12 cellular contexts compared by ENCODE assay signal in genomic region chr17:18412001-18412538, GRCh38. TPM values are rescaled to one million over a fixed set of nuclear protein-coding genes. Genes with fewer than 3 reads are reported as not detected.
DNase-seq lines count a peak whose midpoint lies in the region; ATAC-seq and TF ChIP-seq lines count a peak whose summit lies in the region.
"Not testable (repeated sequence)": the region's sequence is repeated elsewhere in the genome, so short reads cannot be mapped to it uniquely, and the experiment has no call there.
"Had no signal": no experiment of that assay in that cellular context is flagged by ENCODE, and none has a peak within 500 bp of the region (broad histone marks: within the 10 kb centered on the region; RNA-seq: fewer than 3 reads in every experiment).

No MANE protein-coding gene starts in this region.

- not testable (repeated sequence) for H4K91ac ChIP-seq in IMR-90 (ENCODE audit: insufficient read depth, low read depth, low read length)

- H3K4me3 Mint-ChIP-seq in activated CD8-positive, alpha-beta T cell treated with anti-CD3 and anti-CD28 coated beads for 36 hours, result peak overlapping the region; percentile 37

- H3K23ac ChIP-seq in IMR-90 (ENCODE audit: low read depth, low read length), result not testable (repeated sequence)

- peak overlapping the region in 1 of 2 experiments; percentile 94; a peak in 1 of 4 replicates for H4K8ac ChIP-seq in IMR-90 (ENCODE audit: low read depth in 2 of 2, low read length in 2 of 2)

- not testable (repeated sequence) for H3K27me3 Mint-ChIP-seq in activated CD8-positive, alpha-beta T cell treated with anti-CD3 and anti-CD28 coated beads for 36 hours

- in situ Hi-C loops in IMR-90 (cut with MboI; ENCODE audit: low sequenced_read_pairs), result not testable (repeated sequence)

- H3K79me1 ChIP-seq in IMR-90 (ENCODE audit: low read depth in 1 of 2, low read length in 2 of 2), result not testable (repeated sequence)

- H3K4ac ChIP-seq in IMR-90 (ENCODE audit: low read depth, low read length), result not testable (repeated sequence)

- H3K27ac Mint-ChIP-seq in activated CD8-positive, alpha-beta T cell treated with anti-CD3 and anti-CD28 coated beads for 36 hours, result not testable (repeated sequence)

- not testable (repeated sequence) for H3K9me1 ChIP-seq in IMR-90 (ENCODE audit: insufficient read depth, low read length)

- H3K4me1 ChIP-seq in IMR-90 (ENCODE audit: control insufficient read depth, insufficient read depth, low read length); mesodermal cell (ENCODE audit: control insufficient read depth, insufficient read depth, low read length, poor library complexity, severe bottlenecking); smooth muscle cell (ENCODE audit: low read depth): not testable (repeated sequence)

- H3K4me1 Mint-ChIP-seq in activated CD8-positive, alpha-beta T cell treated with anti-CD3 and anti-CD28 coated beads for 36 hours (ENCODE audit: low read depth), result peaks cover 18% of the 10 kb centered on the region

- H3F3A ChIP-seq in smooth muscle cell (ENCODE audit: low read depth), result not testable (repeated sequence)

- BruUV-seq in IMR-90 (replicated peaks; lab: Mats Ljungman, UMichigan), result not testable (repeated sequence)

- not testable (repeated sequence) for TF ChIP-seq RAD21 in IMR-90 (IDR thresholded peaks at IDR 0.05; ENCODE audit: low read length)

- not testable (repeated sequence) for H3K56ac ChIP-seq in IMR-90 (ENCODE audit: extremely low read depth, insufficient read depth, low read length)

- not testable (repeated sequence) for H3K27me3 ChIP-seq in IMR-90 (ENCODE audit: control insufficient read depth, insufficient read depth, low read length); smooth muscle cell (ENCODE audit: low read depth)

- H3K36me3 Mint-ChIP-seq in activated CD8-positive, alpha-beta T cell treated with anti-CD3 and anti-CD28 coated beads for 36 hours (ENCODE audit: low read depth), result not testable (repeated sequence)

- H3K9me3 Mint-ChIP-seq in activated CD8-positive, alpha-beta T cell treated with anti-CD3 and anti-CD28 coated beads for 36 hours, result not testable (repeated sequence)

- ATAC-seq in GM19351 (IDR thresholded peaks at IDR 0.05; ENCODE audit: unreplicated experiment) (peak; percentile 81), HG02763 (IDR thresholded peaks at IDR 0.05; ENCODE audit: unreplicated experiment) (peak; percentile 64), IMR-90 (ENCODE audit: low read depth) (peak; percentile 90)
- peak; percentile 97 for ATAC-seq in activated CD8-positive, alpha-beta T cell treated with anti-CD3 and anti-CD28 coated beads for 36 hours

- H2AK9ac ChIP-seq in IMR-90 (replicated peaks; ENCODE audit: low read depth, low read length, poor library complexity), result not testable (repeated sequence)

- H2BK20ac ChIP-seq in IMR-90 (ENCODE audit: low read depth, low read length), result not testable (repeated sequence)

- TF ChIP-seq CTCF in C4-2B (conservative IDR thresholded peaks at IDR 0.05); IMR-90 (conservative IDR thresholded peaks at IDR 0.05; ENCODE audit: low read depth, low read length); activated CD8-positive, alpha-beta T cell treated with anti-CD3 and anti-CD28 coated beads for 36 hours (IDR thresholded peaks at IDR 0.05); smooth muscle cell (IDR thresholded peaks at IDR 0.05; ENCODE audit: borderline replicate concordance, insufficient read depth, poor library complexity, severe bottlenecking): not testable (repeated sequence)

- not testable (repeated sequence) for H2BK15ac ChIP-seq in IMR-90 (ENCODE audit: low read depth, low read length)

- not testable (repeated sequence) for H3K4me2 ChIP-seq in IMR-90 (ENCODE audit: low read depth, low read length); smooth muscle cell

- CTCF ChIA-PET in IMR-90 (lab: Yijun Ruan, JAX); activated CD8-positive, alpha-beta T cell treated with anti-CD3 and anti-CD28 coated beads for 36 hours (lab: Charles Lee): not testable (repeated sequence)

- peak overlapping the region; percentile 80; the same call in 1 of the 2 replicates for H3K27ac ChIP-seq in C4-2B
- H3K27ac ChIP-seq in IMR-90 (ENCODE audit: insufficient read depth, low read length); mesodermal cell (ENCODE audit: low read depth, low read length, severe bottlenecking): not testable (repeated sequence)
- H3K27ac ChIP-seq in epithelial cell of prostate, result peak overlapping the region; percentile 64
- H3K27ac ChIP-seq in smooth muscle cell (ENCODE audit: low read depth), result peak overlapping the region; percentile 56

- not testable (repeated sequence) for H3K79me2 ChIP-seq in smooth muscle cell (ENCODE audit: low read depth)

- H3K9ac ChIP-seq in IMR-90 (ENCODE audit: low read depth, low read length); smooth muscle cell (ENCODE audit: low read depth): not testable (repeated sequence)

- intact Hi-C loops in IMR-90 (cut with micrococcal nuclease); activated CD8-positive, alpha-beta T cell treated with anti-CD3 and anti-CD28 coated beads for 36 hours (cut with micrococcal nuclease): not testable (repeated sequence)

- not testable (repeated sequence) for H3K36me3 ChIP-seq in IMR-90 (ENCODE audit: control insufficient read depth, insufficient read depth, low read length); mesodermal cell (ENCODE audit: control insufficient read depth, insufficient read depth, low read length); smooth muscle cell (ENCODE audit: low read depth)

- H2AK5ac ChIP-seq in IMR-90 (ENCODE audit: low read depth, low read length), result not testable (repeated sequence)

- POLR2A ChIA-PET in IMR-90 (lab: Charles Lee; ENCODE audit: unreplicated experiment); activated CD8-positive, alpha-beta T cell treated with anti-CD3 and anti-CD28 coated beads for 36 hours (lab: Charles Lee): not testable (repeated sequence)

- not testable (repeated sequence) for H2AFZ ChIP-seq in IMR-90 (replicated peaks; ENCODE audit: low read length, poor library complexity); smooth muscle cell (ENCODE audit: low read depth)

- dilution Hi-C loops in IMR-90 (cut with HindIII; ENCODE audit: low sequenced_read_pairs, unreplicated experiment), result not testable (repeated sequence)

- not testable (repeated sequence) for H3K14ac ChIP-seq in IMR-90 (replicated peaks; ENCODE audit: low read depth, low read length)

- not testable (repeated sequence) for H4K5ac ChIP-seq in IMR-90 (ENCODE audit: low read depth, low read length)

- not testable (repeated sequence) for H3K18ac ChIP-seq in IMR-90 (ENCODE audit: low read depth, low read length)

- H4K20me1 ChIP-seq in IMR-90 (ENCODE audit: insufficient read depth, low read length); smooth muscle cell (ENCODE audit: low read depth): not testable (repeated sequence)

- not testable (repeated sequence) for TF ChIP-seq POLR2A in IMR-90 (IDR thresholded peaks at IDR 0.05; ENCODE audit: low read depth, low read length)

- whole genome bisulfite sequencing in IMR-90 (ENCODE audit: extremely low coverage in 2 of 2, insufficient read length in 1 of 2), 2 experiments, result no CpG with 5 or more reads among the region's 32 CpGs
- WGBS in mesodermal cell (ENCODE audit: insufficient coverage in 2 of 2), 2 experiments, result no CpG with 5 or more reads among the region's 32 CpGs
- WGBS in smooth muscle cell (ENCODE audit: low lambda C conversion rate), result no CpG with 5 or more reads among the region's 32 CpGs

- DNase-seq in IMR-90; epithelial cell of prostate (ENCODE audit: low read depth, low spot score); smooth muscle cell (lab: John Stamatoyannopoulos, UW; ENCODE audit: unreplicated experiment): not testable (repeated sequence)
- peak; percentile 64 for DNase-seq in activated CD8-positive, alpha-beta T cell treated with anti-CD3 and anti-CD28 coated beads for 36 hours

- H3K9me3 ChIP-seq in IMR-90 (ENCODE audit: control insufficient read depth, insufficient read depth, low read length); mesodermal cell (ENCODE audit: control insufficient read depth, low read length); smooth muscle cell (replicated peaks; ENCODE audit: low read depth): not testable (repeated sequence)

- not testable (repeated sequence) for H2BK120ac ChIP-seq in IMR-90 (ENCODE audit: low read depth, low read length)

- not testable (repeated sequence) for H3K4me3 ChIP-seq in IMR-90 (ENCODE audit: insufficient read depth, low read depth, low read length)
- H3K4me3 ChIP-seq in mesodermal cell (ENCODE audit: extremely low read depth, insufficient read depth, low read length, poor library complexity, severe bottlenecking) (peak overlapping the region; percentile 60), smooth muscle cell (peak overlapping the region; percentile 74)

- not testable (repeated sequence) for H2BK5ac ChIP-seq in IMR-90 (ENCODE audit: low read depth, low read length, poor library complexity, severe bottlenecking)

RNA-seq across cellular contexts. Expression of gene EVPLL, which starts 34.5 kb away (rescaled TPM):
- not detected in 2 replicates for total RNA-seq in IMR-90 (2012; rRNA removed)
- not detected in 2 replicates for polyA plus RNA-seq in IMR-90 (2012; rRNA removed)
- polyA plus RNA-seq in IMR-90 (2012; cell fraction: cytosol; rRNA removed), result not detected in 2 replicates
- 0.03 and 0.05 TPM in 2 replicates for polyA plus RNA-seq in IMR-90 (2012; cell fraction: nucleus; rRNA removed; ENCODE audit: low replicate concordance)
- total RNA-seq in activated CD8-positive, alpha-beta T cell treated with anti-CD3 and anti-CD28 coated beads for 36 hours, result not detected
- not detected for polyA plus RNA-seq in mesodermal cell (2013, experiment 1 of 2)
- polyA plus RNA-seq in mesodermal cell (2013, experiment 2 of 2), result not detected
- not detected in 2 replicates for total RNA-seq in smooth muscle cell
- not detected in 2 replicates for polyA plus RNA-seq in smooth muscle cell
- total RNA-seq: activated CD8-positive, alpha-beta memory T cell treated with anti-CD3 and anti-CD28 coated beads for 36 hours; dermis blood vessel endothelial cell; left ventricle myocardium inferior; temporal lobe had no signal

RNA-seq across cellular contexts. Expression of gene SHMT1, which starts 48.7 kb away (rescaled TPM):
- total RNA-seq in IMR-90 (2012; rRNA removed) (7.5 and 8.1 TPM in 2 replicates), smooth muscle cell (4.1 and 5.9 TPM in 2 replicates)
- polyA plus RNA-seq in IMR-90 (2012; rRNA removed) (7.3 and 7.5 TPM in 2 replicates), smooth muscle cell (8.5 and 10.3 TPM in 2 replicates)
- 4.5 and 15.3 TPM in 2 replicates for polyA plus RNA-seq in IMR-90 (2012; cell fraction: cytosol; rRNA removed)
- 11.6 and 11.8 TPM in 2 replicates for polyA plus RNA-seq in IMR-90 (2012; cell fraction: nucleus; rRNA removed; ENCODE audit: low replicate concordance)
- total RNA-seq in activated CD8-positive, alpha-beta T cell treated with anti-CD3 and anti-CD28 coated beads for 36 hours, result 10 to 100 TPM; 45.1 to 49.6 TPM
- polyA plus RNA-seq in mesodermal cell (2013, experiment 1 of 2), result 21.2 TPM
- polyA plus RNA-seq in mesodermal cell (2013, experiment 2 of 2), result 20.7 TPM
